Comparison of ENCODE assay signal across 22 cellular contexts in the genomic region with DNA sequence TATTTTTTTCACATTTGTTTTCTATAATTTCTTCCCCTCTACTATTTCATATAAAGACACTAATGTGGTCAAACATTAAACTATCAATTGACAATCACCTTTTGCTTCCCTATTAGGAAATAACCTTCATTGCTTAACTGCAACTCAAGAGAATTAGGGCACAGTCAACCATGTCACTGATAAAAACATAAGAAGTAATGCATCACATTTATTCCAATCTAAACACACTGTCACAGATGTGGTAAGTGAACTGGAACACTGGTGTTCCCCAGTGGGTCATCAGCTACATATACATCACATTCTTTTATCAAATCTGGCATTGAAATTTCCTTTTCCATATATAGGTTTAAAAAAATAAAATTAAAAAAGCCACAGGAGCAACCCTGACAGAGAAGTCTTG. TPM values are rescaled to one million over a fixed set of nuclear protein-coding genes. Genes with fewer than 3 reads are reported as not detected.
DNase-seq lines count a peak whose midpoint lies in the region; ATAC-seq and TF ChIP-seq lines count a peak whose summit lies in the region.
"Had no signal": no experiment of that assay in that cellular context is flagged by ENCODE, and none has a peak within 500 bp of the region (broad histone marks: within the 10 kb centered on the region; RNA-seq: fewer than 3 reads in every experiment).

No MANE protein-coding gene starts in this region.

- intact Hi-C loops in stomach (cut with DNase I; ENCODE audit: low total_unique reads): no loop called here

- peaks cover 7% of the 10 kb centered on the region for H3K27me3 Mint-ChIP-seq in nephron (ENCODE audit: low read depth)

- peak; percentile 37 for DNase-seq in SK-N-SH
- DNase-seq in amniotic epithelial cell (ENCODE audit: low read depth): peak; percentile 24
- DNase-seq in stomach: no peak
- no peak for DNase-seq in tibial nerve (ENCODE audit: low spot score in 2 of 2)
- DNase-seq: 8988T; CD8-positive, alpha-beta T cell; DND-41; IMR-90; Kasumi-1; MM.1S; NCI-H1694 treated with DMSO at 0.1 percent for 48 hours; NCI-H2107; NCI-H226; NCI-H526; SHP77 had no signal

- H3K9me3 Mint-ChIP-seq in nephron: peaks cover 3% of the 10 kb centered on the region
- H3K9me3 Mint-ChIP-seq: CD8-positive, alpha-beta T cell had no signal

- CTCF ChIA-PET in SK-N-SH (lab: Yijun Ruan, JAX): interaction anchor here (3.7 to 37.1 kb wide), 7 partner anchors 14 to 453 kb away, joined by 42 to 1040 read pairs (median 240); no protein-coding TSS in a partner anchor

- POLR2A ChIA-PET in SK-N-SH (lab: Yijun Ruan, JAX): no interaction called here

- no peaks in the 10 kb centered on the region for H3K9me2 ChIP-seq in SK-N-SH

- peaks cover 25% of the 10 kb centered on the region for H3K36me3 Mint-ChIP-seq in nephron (ENCODE audit: low read depth)
- H3K36me3 Mint-ChIP-seq: CD8-positive, alpha-beta T cell had no signal

- H2AFZ ChIP-seq in SK-N-SH (ENCODE audit: low read depth): no peak overlapping the region

- H3K36me3 ChIP-seq in SK-N-SH (replicated peaks in 1 of 2; ENCODE audit: control insufficient read depth in 1 of 2, insufficient read depth in 2 of 2, low read length in 1 of 2): no peaks in the 10 kb centered on the region
- H3K36me3 ChIP-seq in stomach: no peaks in the 10 kb centered on the region
- no peaks in the 10 kb centered on the region for H3K36me3 ChIP-seq in tibial nerve
- H3K36me3 ChIP-seq: BE2C, HAP-1 had no signal

- TF ChIP-seq EP300 in SK-N-SH (IDR thresholded peaks at IDR 0.05; ENCODE audit: borderline replicate concordance in 1 of 2, low read depth in 1 of 2, low read length in 1 of 2) (no peak), stomach (IDR thresholded peaks at IDR 0.05) (no peak), tibial nerve (IDR thresholded peaks at IDR 0.05) (no peak)

- TF ChIP-seq CTCF in SK-N-SH (IDR thresholded peaks at IDR 0.05) (no peak), nephron (IDR thresholded peaks at IDR 0.05; ENCODE audit: unreplicated experiment in 3 of 3) (no peak), stomach (IDR thresholded peaks at IDR 0.05) (no peak), tibial nerve (IDR thresholded peaks at IDR 0.05) (no peak)

- H3K79me2 ChIP-seq in SK-N-SH (ENCODE audit: insufficient read depth): no peaks in the 10 kb centered on the region

- no peaks in the 10 kb centered on the region for H4K20me1 ChIP-seq in SK-N-SH (ENCODE audit: insufficient read depth)

- H3K27ac ChIP-seq in SK-N-SH (ENCODE audit: low read depth in 2 of 2, low read length in 1 of 2): peak overlapping the region; percentile 35 to 100; a peak in 3 of 4 replicates
- peak overlapping the region in 3 of 5 donors; percentile 70 to 79 (median 71) for H3K27ac ChIP-seq in stomach
- H3K27ac ChIP-seq in tibial nerve: no peak overlapping the region

- peaks cover 50% of the 10 kb centered on the region for H3K4me1 Mint-ChIP-seq in nephron

- ATAC-seq in SK-N-SH treated with all-trans-retinoic acid at 6 μM for 48 hours: no peak
- no peak for ATAC-seq in HG03045 (IDR thresholded peaks at IDR 0.05; ENCODE audit: unreplicated experiment)
- no peak for ATAC-seq in GM21576 (IDR thresholded peaks at IDR 0.05; ENCODE audit: unreplicated experiment)
- ATAC-seq: CD8-positive, alpha-beta T cell had no signal

- peaks cover 21% of the 10 kb centered on the region for H3F3A ChIP-seq in SK-N-SH (replicated peaks; ENCODE audit: insufficient read depth)

- no peak overlapping the region for H3K4me2 ChIP-seq in SK-N-SH

- H3K27ac Mint-ChIP-seq in nephron: peak overlapping the region; percentile 20 to 66 (median 34)
- H3K27ac Mint-ChIP-seq: CD8-positive, alpha-beta T cell had no signal

- peak overlapping the region in 1 of 2 experiments; percentile 59; a peak in 1 of 4 replicates for H3K4me3 ChIP-seq in SK-N-SH (ENCODE audit: low read depth in 2 of 2, low read length in 1 of 2)
- H3K4me3 ChIP-seq in stomach: no peak overlapping the region
- H3K4me3 ChIP-seq in tibial nerve: no peak overlapping the region
- H3K4me3 ChIP-seq: HAP-1 had no signal

- peak overlapping the region; percentile 24 to 78 (median 76) for H3K4me3 Mint-ChIP-seq in nephron

- TF ChIP-seq RAD21 in SK-N-SH (IDR thresholded peaks at IDR 0.05; ENCODE audit: low read length): no peak

- H3K9me3 ChIP-seq in SK-N-SH (no peaks in the 10 kb centered on the region), stomach (no peaks in the 10 kb centered on the region), tibial nerve (no peaks in the 10 kb centered on the region)
- H3K9me3 ChIP-seq: BE2C had no signal

- TF ChIP-seq POLR2A in stomach (IDR thresholded peaks at IDR 0.05) (no peak), tibial nerve (IDR thresholded peaks at IDR 0.05) (no peak)

- H3K27me3 ChIP-seq in SK-N-SH (ENCODE audit: insufficient read depth): peaks cover 34% of the 10 kb centered on the region
- peaks cover 0 to 44% (median 28%) of the 10 kb centered on the region in 3 donors for H3K27me3 ChIP-seq in stomach
- peaks cover 0 to 44% of the 10 kb centered on the region in 2 donors for H3K27me3 ChIP-seq in tibial nerve

- H3K4me1 ChIP-seq in SK-N-SH (ENCODE audit: control insufficient read depth in 1 of 2, insufficient read depth in 2 of 2, low read depth in 1 of 2, low read length in 1 of 2): peaks cover 11 to 63% of the 10 kb centered on the region in 2 experiments
- H3K4me1 ChIP-seq in stomach: peaks cover 33 to 60% (median 53%) of the 10 kb centered on the region in 4 donors
- peaks cover 0 to 36% (median 14%) of the 10 kb centered on the region in 4 donors for H3K4me1 ChIP-seq in tibial nerve

- no peak overlapping the region for H3K9ac ChIP-seq in SK-N-SH

TF ChIP-seq in SK-N-SH, 30 proteins besides CTCF, POLR2A, EP300 and RAD21:
- TF ChIP-seq MAX (IDR thresholded peaks at IDR 0.05; ENCODE audit: low read depth): no peak

TF ChIP-seq in SK-N-SH treated with all-trans-retinoic acid at 6 μM for 48 hours, 23 proteins besides CTCF, POLR2A, EP300 and RAD21 (continues in another document):
- no peak for TF ChIP-seq ARNTL (CRISPR knock-in tag; IDR thresholded peaks at IDR 0.05; ENCODE audit: borderline replicate concordance, low read depth)
- no peak for TF ChIP-seq ZNF565 (CRISPR knock-in tag; conservative IDR thresholded peaks at IDR 0.05; ENCODE audit: low read depth)
- TF ChIP-seq ZNF70 (CRISPR knock-in tag; IDR thresholded peaks at IDR 0.05): no peak
- no peak for TF ChIP-seq SNAI2 (CRISPR knock-in tag; IDR thresholded peaks at IDR 0.05)
- TF ChIP-seq ZNF8 (CRISPR knock-in tag; IDR thresholded peaks at IDR 0.05): no peak
- TF ChIP-seq, protein P1, sequence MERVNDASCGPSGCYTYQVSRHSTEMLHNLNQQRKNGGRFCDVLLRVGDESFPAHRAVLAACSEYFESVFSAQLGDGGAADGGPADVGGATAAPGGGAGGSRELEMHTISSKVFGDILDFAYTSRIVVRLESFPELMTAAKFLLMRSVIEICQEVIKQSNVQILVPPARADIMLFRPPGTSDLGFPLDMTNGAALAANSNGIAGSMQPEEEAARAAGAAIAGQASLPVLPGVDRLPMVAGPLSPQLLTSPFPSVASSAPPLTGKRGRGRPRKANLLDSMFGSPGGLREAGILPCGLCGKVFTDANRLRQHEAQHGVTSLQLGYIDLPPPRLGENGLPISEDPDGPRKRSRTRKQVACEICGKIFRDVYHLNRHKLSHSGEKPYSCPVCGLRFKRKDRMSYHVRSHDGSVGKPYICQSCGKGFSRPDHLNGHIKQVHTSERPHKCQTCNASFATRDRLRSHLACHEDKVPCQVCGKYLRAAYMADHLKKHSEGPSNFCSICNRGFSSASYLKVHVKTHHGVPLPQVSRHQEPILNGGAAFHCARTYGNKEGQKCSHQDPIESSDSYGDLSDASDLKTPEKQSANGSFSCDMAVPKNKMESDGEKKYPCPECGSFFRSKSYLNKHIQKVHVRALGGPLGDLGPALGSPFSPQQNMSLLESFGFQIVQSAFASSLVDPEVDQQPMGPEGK (CRISPR knock-in tag; IDR thresholded peaks at IDR 0.05; ENCODE audit: borderline replicate concordance): no peak
- no peak for TF ChIP-seq TCF4 (CRISPR knock-in tag; IDR thresholded peaks at IDR 0.05; ENCODE audit: borderline replicate concordance)
- TF ChIP-seq ZFP30 (CRISPR knock-in tag; IDR thresholded peaks at IDR 0.05): no peak
- no peak for TF ChIP-seq TOX (CRISPR knock-in tag; IDR thresholded peaks at IDR 0.05; ENCODE audit: borderline replicate concordance)
- no peak for TF ChIP-seq OSR1 (CRISPR knock-in tag; IDR thresholded peaks at IDR 0.05)
- no peak for TF ChIP-seq ZC3H10 (CRISPR knock-in tag; IDR thresholded peaks at IDR 0.05)
- TF ChIP-seq RARB (CRISPR knock-in tag; IDR thresholded peaks at IDR 0.05): no peak
- TF ChIP-seq, protein P2, sequence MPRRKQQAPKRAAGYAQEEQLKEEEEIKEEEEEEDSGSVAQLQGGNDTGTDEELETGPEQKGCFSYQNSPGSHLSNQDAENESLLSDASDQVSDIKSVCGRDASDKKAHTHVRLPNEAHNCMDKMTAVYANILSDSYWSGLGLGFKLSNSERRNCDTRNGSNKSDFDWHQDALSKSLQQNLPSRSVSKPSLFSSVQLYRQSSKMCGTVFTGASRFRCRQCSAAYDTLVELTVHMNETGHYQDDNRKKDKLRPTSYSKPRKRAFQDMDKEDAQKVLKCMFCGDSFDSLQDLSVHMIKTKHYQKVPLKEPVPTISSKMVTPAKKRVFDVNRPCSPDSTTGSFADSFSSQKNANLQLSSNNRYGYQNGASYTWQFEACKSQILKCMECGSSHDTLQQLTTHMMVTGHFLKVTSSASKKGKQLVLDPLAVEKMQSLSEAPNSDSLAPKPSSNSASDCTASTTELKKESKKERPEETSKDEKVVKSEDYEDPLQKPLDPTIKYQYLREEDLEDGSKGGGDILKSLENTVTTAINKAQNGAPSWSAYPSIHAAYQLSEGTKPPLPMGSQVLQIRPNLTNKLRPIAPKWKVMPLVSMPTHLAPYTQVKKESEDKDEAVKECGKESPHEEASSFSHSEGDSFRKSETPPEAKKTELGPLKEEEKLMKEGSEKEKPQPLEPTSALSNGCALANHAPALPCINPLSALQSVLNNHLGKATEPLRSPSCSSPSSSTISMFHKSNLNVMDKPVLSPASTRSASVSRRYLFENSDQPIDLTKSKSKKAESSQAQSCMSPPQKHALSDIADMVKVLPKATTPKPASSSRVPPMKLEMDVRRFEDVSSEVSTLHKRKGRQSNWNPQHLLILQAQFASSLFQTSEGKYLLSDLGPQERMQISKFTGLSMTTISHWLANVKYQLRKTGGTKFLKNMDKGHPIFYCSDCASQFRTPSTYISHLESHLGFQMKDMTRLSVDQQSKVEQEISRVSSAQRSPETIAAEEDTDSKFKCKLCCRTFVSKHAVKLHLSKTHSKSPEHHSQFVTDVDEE (CRISPR knock-in tag; IDR thresholded peaks at IDR 0.05): no peak
- TF ChIP-seq PPARA (CRISPR knock-in tag; IDR thresholded peaks at IDR 0.05; ENCODE audit: borderline replicate concordance): no peak

RNA-seq across cellular contexts. Expression of gene TRIL, which starts 3.7 kb away (rescaled TPM):
- polyA plus RNA-seq in SK-N-SH (2012; rRNA removed): 0.18 and 0.28 TPM in 2 replicates
- 0.23 and 0.41 TPM in 2 replicates for polyA plus RNA-seq in SK-N-SH (2012; cell fraction: cytosol; rRNA removed)
- 0.08 and 0.16 TPM in 2 replicates for polyA plus RNA-seq in SK-N-SH (2012; cell fraction: nucleus; rRNA removed)
- 10 to 100 TPM in 1 of 5 donors, 1 to 10 TPM in 3, not detected in 1; 1.3 to 26.1 (median 5.6) TPM for total RNA-seq in stomach
- 1 to 10 TPM in 2 of 3 donors, under 1 TPM in 1; 0.92 to 1.3 (median 1.1) TPM for polyA plus RNA-seq in stomach
- 1 to 10 TPM; 1.2 to 2.8 (median 2.4) TPM for total RNA-seq in tibial nerve
- total RNA-seq: CD8-positive, alpha-beta T cell; HT1080 had no signal

Comparison
In these comparisons a context has a peak if more than half of its experiments do, and no peak if none do; other contexts are left out.
1. DNase-seq: peak in SK-N-SH (single experiment) and amniotic epithelial cell (single experiment); none in stomach (single experiment) and tibial nerve (0 of 2).
2. H3K27ac ChIP-seq: peak in SK-N-SH (2 of 2) and stomach (3 of 5); none in tibial nerve (0 of 4).